Comparison of ENCODE assay signal across 11 cellular contexts in genomic region chr22:46081831-46082210, GRCh38.
DNase-seq lines count a peak whose midpoint lies in the region; ATAC-seq and TF ChIP-seq lines count a peak whose summit lies in the region.
"Had no signal": no experiment of that assay in that cellular context is flagged by ENCODE, and none has a peak within 500 bp of the region (broad histone marks: within the 10 kb centered on the region; RNA-seq: fewer than 3 reads in every experiment).

No MANE protein-coding gene starts in this region.

- ATAC-seq in IMR-90 (ENCODE audit: low read depth) = no peak
- no peak for ATAC-seq in GM21526 (IDR thresholded peaks at IDR 0.05; ENCODE audit: low FRiP score, unreplicated experiment)

- in situ Hi-C loops in IMR-90 (cut with MboI; ENCODE audit: low sequenced_read_pairs) = no loop called here

- peak overlapping the region; percentile 1; the same call in 1 of the 2 replicates for H3K4me2 ChIP-seq in IMR-90 (ENCODE audit: low read depth, low read length)

- H3K4me1 ChIP-seq in IMR-90 (ENCODE audit: control insufficient read depth, insufficient read depth, low read length) = peaks cover 43% of the 10 kb centered on the region

- H2AK9ac ChIP-seq in IMR-90 (replicated peaks; ENCODE audit: low read depth, low read length, poor library complexity) = peak overlapping the region; percentile 74

- BruUV-seq in IMR-90 (replicated peaks; lab: Mats Ljungman, UMichigan) = no TSS peak

- peaks cover 12% of the 10 kb centered on the region for H3K9me1 ChIP-seq in IMR-90 (ENCODE audit: insufficient read depth, low read length)

- H3K36me3 ChIP-seq in IMR-90 (ENCODE audit: control insufficient read depth, insufficient read depth, low read length) = peaks cover 25% of the 10 kb centered on the region

- TF ChIP-seq POLR2A in IMR-90 (IDR thresholded peaks at IDR 0.05; ENCODE audit: low read depth, low read length) (no peak), lower leg skin (IDR thresholded peaks at IDR 0.05) (no peak)

- TF ChIP-seq RAD21 in IMR-90 (IDR thresholded peaks at IDR 0.05; ENCODE audit: low read length) = no peak

- no peak for TF ChIP-seq CTCF in IMR-90 (conservative IDR thresholded peaks at IDR 0.05; ENCODE audit: low read depth, low read length)
- no peak for TF ChIP-seq CTCF in lower leg skin (IDR thresholded peaks at IDR 0.05)
- TF ChIP-seq CTCF in GM10248 (IDR thresholded peaks at IDR 0.05; ENCODE audit: control extremely low read depth, extremely low read depth, low read depth, missing control alignments) = no peak

- H4K8ac ChIP-seq in IMR-90 (ENCODE audit: low read depth in 2 of 2, low read length in 2 of 2) = peak overlapping the region; percentile 26 to 58; a peak in 2 of 4 replicates

- H4K20me1 ChIP-seq in IMR-90 (ENCODE audit: insufficient read depth, low read length) = peaks cover 45% of the 10 kb centered on the region

- no peaks in the 10 kb centered on the region for H3K27me3 ChIP-seq in IMR-90 (ENCODE audit: control insufficient read depth, insufficient read depth, low read length)

- 0 out of 2 replicates have a peak overlapping the region, but pooled peaks have one; percentile 17 for H3K14ac ChIP-seq in IMR-90 (replicated peaks; ENCODE audit: low read depth, low read length)

- H4K91ac ChIP-seq in IMR-90 (ENCODE audit: insufficient read depth, low read depth, low read length) = no peak overlapping the region

- CTCF ChIA-PET in IMR-90 (lab: Yijun Ruan, JAX) = no interaction called here
- CTCF ChIA-PET in GM10248 (lab: Yijun Ruan, JAX) = interaction anchor here (1.0 kb wide), 1 partner anchor 69 kb away, joined by 3 read pairs; no protein-coding TSS in a partner anchor

- dilution Hi-C loops in IMR-90 (cut with HindIII; ENCODE audit: low sequenced_read_pairs, unreplicated experiment) = no loop called here

- no peak overlapping the region for H2BK15ac ChIP-seq in IMR-90 (ENCODE audit: low read depth, low read length)

- WGBS in IMR-90 (ENCODE audit: extremely low coverage in 2 of 2, insufficient read length in 1 of 2), 2 experiments = 52% methylated on average over 14 of the region's 18 CpGs; no CpG with 5 or more reads in 1 of the 2 experiments
- 8 to 25% methylated on average over 18 of the region's 18 CpGs for WGBS in lower leg skin, 2 donors

- H3K23ac ChIP-seq in IMR-90 (ENCODE audit: low read depth, low read length) = peak overlapping the region; percentile 8; the same call in 1 of the 2 replicates

- intact Hi-C loops in IMR-90 (cut with micrococcal nuclease) (no loop called here), lower leg skin (cut with DNase I; ENCODE audit: low total_unique reads) (loop anchor here (2.0 kb wide), 1 partner anchor 29 kb away; no protein-coding TSS in a partner anchor)

- peaks cover 0 to 50% of the 10 kb centered on the region in 2 experiments; a peak in 2 of 4 replicates for H3K79me1 ChIP-seq in IMR-90 (ENCODE audit: low read depth in 1 of 2, low read length in 2 of 2)

- no peak overlapping the region for H3K56ac ChIP-seq in IMR-90 (ENCODE audit: extremely low read depth, insufficient read depth, low read length)

- H3K9me3 ChIP-seq in IMR-90 (ENCODE audit: control insufficient read depth, insufficient read depth, low read length) = no peaks in the 10 kb centered on the region

- no peak overlapping the region for H3K18ac ChIP-seq in IMR-90 (ENCODE audit: low read depth, low read length)

- H3K27ac ChIP-seq in IMR-90 (ENCODE audit: insufficient read depth, low read length) (peak overlapping the region; percentile 63; the same call in 1 of the 2 replicates), caudate nucleus (ENCODE audit: low read depth, low read length) (peak overlapping the region; percentile 98), temporal lobe (ENCODE audit: low read depth, low read length) (peak overlapping the region; percentile 98)

- H2BK120ac ChIP-seq in IMR-90 (ENCODE audit: low read depth, low read length) = no peak overlapping the region

- H3K4me3 ChIP-seq in IMR-90 (ENCODE audit: insufficient read depth, low read depth, low read length) = no peak overlapping the region
- H3K4me3 ChIP-seq in lower leg skin (ENCODE audit: low read depth, poor library complexity, severe bottlenecking) = peak overlapping the region; percentile 20

- H3K4ac ChIP-seq in IMR-90 (ENCODE audit: low read depth, low read length) = 0 out of 2 replicates have a peak overlapping the region, but pooled peaks have one; percentile 33

- no peak overlapping the region for H2AK5ac ChIP-seq in IMR-90 (ENCODE audit: low read depth, low read length)

- DNase-seq in IMR-90 (no peak), caudate nucleus (lab: John Stamatoyannopoulos, UW) (no peak), lower leg skin (ENCODE audit: low spot score in 2 of 2) (no peak), T-helper 9 cell (no peak), GM10248 (ENCODE audit: extremely low spot score) (no peak), NCI-H187 (lab: John Stamatoyannopoulos, UW) (no peak)
- DNase-seq: activated T-cell treated with anti-CD3 and anti-CD28 coated beads, Interleukin-2, amount 50 U/mL, for 1 hour; midbrain; NCI-H1930 had no signal

- H2AFZ ChIP-seq in IMR-90 (replicated peaks; ENCODE audit: low read length, poor library complexity) = peak overlapping the region; percentile 8

- H2BK5ac ChIP-seq in IMR-90 (ENCODE audit: low read depth, low read length, poor library complexity, severe bottlenecking) = no peak overlapping the region

- POLR2A ChIA-PET in IMR-90 (lab: Charles Lee; ENCODE audit: unreplicated experiment) = no interaction called here
- POLR2A ChIA-PET in GM10248 (lab: Yijun Ruan, JAX) = no interaction called here

- H3K9ac ChIP-seq in IMR-90 (ENCODE audit: low read depth, low read length) = 0 out of 2 replicates have a peak overlapping the region, but pooled peaks have one; percentile 33

- H2BK20ac ChIP-seq in IMR-90 (ENCODE audit: low read depth, low read length) = no peak overlapping the region

- H4K5ac ChIP-seq in IMR-90 (ENCODE audit: low read depth, low read length) = no peak overlapping the region

TF ChIP-seq in IMR-90, 13 proteins besides CTCF, POLR2A, EP300 and RAD21:
- no peak for TF ChIP-seq NFE2L2 (IDR thresholded peaks at IDR 0.05; ENCODE audit: low read depth, low read length)
- TF ChIP-seq USF2 (IDR thresholded peaks at IDR 0.05; ENCODE audit: low read depth, low read length) = no peak
- no peak for TF ChIP-seq MAZ (IDR thresholded peaks at IDR 0.05; ENCODE audit: borderline replicate concordance, low read depth, low read length)
- TF ChIP-seq BHLHE40 (IDR thresholded peaks at IDR 0.05; ENCODE audit: low read depth, low read length) = no peak
- TF ChIP-seq ELK1 (IDR thresholded peaks at IDR 0.05; ENCODE audit: borderline replicate concordance, low read depth, low read length) = no peak
- no peak for TF ChIP-seq MXI1 (IDR thresholded peaks at IDR 0.05; ENCODE audit: borderline replicate concordance, low read depth, low read length)
- TF ChIP-seq MAFK (IDR thresholded peaks at IDR 0.05; ENCODE audit: low read depth, low read length) = no peak
- no peak for TF ChIP-seq SMC3 (IDR thresholded peaks at IDR 0.05; ENCODE audit: low read depth, low read length)
- TF ChIP-seq CHD1 (IDR thresholded peaks at IDR 0.05; ENCODE audit: low read depth, low read length) = no peak
- no peak for TF ChIP-seq RFX5 (IDR thresholded peaks at IDR 0.05; ENCODE audit: low read depth, low read length)
